17 cellular contexts compared by ENCODE assay signal in the genomic region with DNA sequence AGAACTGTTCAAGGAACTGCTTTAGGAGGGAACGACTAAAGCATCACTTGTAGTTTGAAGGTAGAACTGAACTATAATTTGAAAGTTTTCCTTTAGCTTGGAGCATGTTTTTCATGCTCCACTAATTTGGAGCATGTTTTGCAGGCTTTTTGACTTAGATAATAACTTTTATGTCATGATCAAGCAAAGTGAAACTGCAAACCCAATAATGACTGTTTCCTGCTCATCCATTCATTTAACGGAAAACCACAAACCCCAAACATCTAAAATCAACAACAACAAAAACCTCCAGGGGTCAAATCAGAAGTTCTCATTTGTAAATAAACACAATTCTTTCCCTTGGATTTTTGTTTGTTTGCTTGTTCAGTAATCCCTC. TPM values are rescaled to one million over a fixed set of nuclear protein-coding genes. Genes with fewer than 3 reads are reported as not detected.
DNase-seq lines count a peak whose midpoint lies in the region; ATAC-seq, FAIRE-seq and TF ChIP-seq lines count a peak whose summit lies in the region.
"Had no signal": no experiment of that assay in that cellular context is flagged by ENCODE, and none has a peak within 500 bp of the region (broad histone marks: within the 10 kb centered on the region; RNA-seq: fewer than 3 reads in every experiment).

No MANE protein-coding gene starts in this region.

- peak; percentile 38 for DNase-seq in AG10803 (ENCODE audit: low read depth)
- no peak for DNase-seq in GM19239 (ENCODE audit: insufficient read length, low spot score)
- DNase-seq in T-helper 2 cell treated with Interferon-gamma antibody and Interleukin-4, amounts not matched to agents 5 μg/mL and 100 μg/mL, for 36 hours (ENCODE audit: low spot score): no peak
- DNase-seq in natural killer cell: no peak
- DNase-seq in dermis blood vessel endothelial cell: no peak
- DNase-seq: activated CD4-positive, CD25-positive, alpha-beta regulatory T cell; effector CD8-positive, alpha-beta T cell; GF-D8; heart right ventricle; posterior cingulate gyrus; stimulated activated CD4-positive, alpha-beta T cell treated with anti-CD3 and anti-CD28 coated beads, Interleukin-4, amount 100 ng/mL, for 4 hours had no signal

- peak overlapping the region; percentile 44 for H3K4me3 Mint-ChIP-seq in T-helper 2 cell treated with Interferon-gamma antibody and Interleukin-4, amounts not matched to agents 5 μg/mL and 100 μg/mL, for 36 hours
- peak overlapping the region; percentile 41 for H3K4me3 Mint-ChIP-seq in natural killer cell
- H3K4me3 Mint-ChIP-seq: stimulated activated naive CD8-positive, alpha-beta T cell treated with anti-CD3 and anti-CD28 coated beads, Interleukin-15, Interleukin-2, amounts not matched to agents 100 ng/mL and 50 ng/mL, for 24 hours had no signal

- peaks cover 8% of the 10 kb centered on the region for H3K36me3 Mint-ChIP-seq in T-helper 2 cell treated with Interferon-gamma antibody and Interleukin-4, amounts not matched to agents 5 μg/mL and 100 μg/mL, for 36 hours (ENCODE audit: low read depth)
- peaks cover 37% of the 10 kb centered on the region for H3K36me3 Mint-ChIP-seq in natural killer cell

- FAIRE-seq in GM19239 (lab: Jason Lieb, UNC): peak; percentile 48
- FAIRE-seq: astrocyte had no signal

- peak overlapping the region; percentile 67 for H3K27ac Mint-ChIP-seq in T-helper 2 cell treated with Interferon-gamma antibody and Interleukin-4, amounts not matched to agents 5 μg/mL and 100 μg/mL, for 36 hours
- H3K27ac Mint-ChIP-seq in natural killer cell: no peak overlapping the region
- H3K27ac Mint-ChIP-seq: stimulated activated naive CD8-positive, alpha-beta T cell treated with anti-CD3 and anti-CD28 coated beads, Interleukin-15, Interleukin-2, amounts not matched to agents 100 ng/mL and 50 ng/mL, for 24 hours had no signal

- H3K4me1 Mint-ChIP-seq in T-helper 2 cell treated with Interferon-gamma antibody and Interleukin-4, amounts not matched to agents 5 μg/mL and 100 μg/mL, for 36 hours (ENCODE audit: low read depth): peaks cover 18% of the 10 kb centered on the region
- peaks cover 18 to 25% of the 10 kb centered on the region in 2 donors for H3K4me1 Mint-ChIP-seq in natural killer cell

- ATAC-seq in natural killer cell (no peak), HG03354 (IDR thresholded peaks at IDR 0.05; ENCODE audit: poor library complexity, severe bottlenecking, unreplicated experiment) (no peak), HG03521 (IDR thresholded peaks at IDR 0.05; ENCODE audit: unreplicated experiment) (no peak), HG02678 (IDR thresholded peaks at IDR 0.05; ENCODE audit: unreplicated experiment) (no peak)
- ATAC-seq: heart right ventricle had no signal

- peak overlapping the region; percentile 84 for H3K4me3 ChIP-seq in AG10803 (ENCODE audit: low read length)
- H3K4me3 ChIP-seq: heart right ventricle, lung had no signal

- peaks cover 91% of the 10 kb centered on the region for H3K27me3 Mint-ChIP-seq in T-helper 2 cell treated with Interferon-gamma antibody and Interleukin-4, amounts not matched to agents 5 μg/mL and 100 μg/mL, for 36 hours (ENCODE audit: low read depth)
- peaks cover 67 to 85% of the 10 kb centered on the region in 2 donors for H3K27me3 Mint-ChIP-seq in natural killer cell (ENCODE audit: low read depth in 2 of 2)

- TF ChIP-seq CTCF in AG10803 (conservative IDR thresholded peaks at IDR 0.05; ENCODE audit: low read length) (no peak), natural killer cell (IDR thresholded peaks at IDR 0.05) (no peak)

- intact Hi-C loops in natural killer cell (cut with micrococcal nuclease): no loop called here

- H3K9me3 Mint-ChIP-seq in T-helper 2 cell treated with Interferon-gamma antibody and Interleukin-4, amounts not matched to agents 5 μg/mL and 100 μg/mL, for 36 hours: peaks cover 25% of the 10 kb centered on the region
- peaks cover 2 to 5% of the 10 kb centered on the region in 2 donors for H3K9me3 Mint-ChIP-seq in natural killer cell

RNA-seq across cellular contexts. Expression of a gene that starts 2.8 kb away (rescaled TPM):
- not detected for total RNA-seq in natural killer cell
- 0.09 and 0.17 TPM in 2 replicates for total RNA-seq in dermis blood vessel endothelial cell
- total RNA-seq: astrocyte, heart right ventricle, lung had no signal
